ENCODE assay signal across 19 cellular contexts in genomic region chr15:61063875-61064320, GRCh38.
DNase-seq lines count a peak whose midpoint lies in the region; ATAC-seq and TF ChIP-seq lines count a peak whose summit lies in the region.
"Had no signal": no experiment of that assay in that cellular context is flagged by ENCODE, and none has a peak within 500 bp of the region (broad histone marks: within the 10 kb centered on the region; RNA-seq: fewer than 3 reads in every experiment).

No MANE protein-coding gene starts in this region.

- ATAC-seq in left lung = peak; percentile 68
- ATAC-seq in GM19455 (IDR thresholded peaks at IDR 0.05; ENCODE audit: unreplicated experiment) = no peak
- ATAC-seq in HG02610 (IDR thresholded peaks at IDR 0.05; ENCODE audit: unreplicated experiment) = no peak
- ATAC-seq: stimulated activated naive CD8-positive, alpha-beta T cell treated with anti-CD3 and anti-CD28 coated beads, Interleukin-15, amount 100 ng/mL, for 72 hours had no signal

- H3K4me3 ChIP-seq in left lung = no peak overlapping the region
- H3K4me3 ChIP-seq: PC-9, right atrium auricular region, uterus had no signal

- no peaks in the 10 kb centered on the region for H3K27me3 ChIP-seq in left lung
- H3K27me3 ChIP-seq: right atrium auricular region, uterus had no signal

- no peaks in the 10 kb centered on the region for H3K9me3 ChIP-seq in left lung
- H3K9me3 ChIP-seq: right atrium auricular region, uterus had no signal

- DNase-seq in COLO668 (lab: John Stamatoyannopoulos, UW; ENCODE audit: unreplicated experiment) (peak; percentile 22), NCI-H1105 (lab: John Stamatoyannopoulos, UW) (peak; percentile 91), SW480 (ENCODE audit: low spot score) (peak; percentile 72), left lung (no peak), GM03348 (ENCODE audit: low spot score) (no peak)
- no peak for DNase-seq in stimulated activated CD8-positive, alpha-beta memory T cell treated with anti-CD3 and anti-CD28 coated beads, Interleukin-4, amount 100 ng/mL, for 48 hours
- DNase-seq: activated CD4-positive, alpha-beta T cell treated with anti-CD3 and anti-CD28 coated beads for 4 hours; activated CD8-positive, alpha-beta memory T cell treated with anti-CD3 and anti-CD28 coated beads, Interleukin-2, amount 50 U/mL, for 4 hours; activated gamma-delta T cell; H7; mesenchymal stem cell; NCI-H524; stimulated activated naive CD8-positive, alpha-beta T cell treated with anti-CD3 and anti-CD28 coated beads, Interleukin-15, amount 100 ng/mL, for 72 hours; uterus had no signal

- H3K27ac ChIP-seq in left lung = no peak overlapping the region
- H3K27ac ChIP-seq: KMS-11, PC-9, right atrium auricular region, uterus had no signal

- no peak for TF ChIP-seq CTCF in left lung (IDR thresholded peaks at IDR 0.05)

- no peaks in the 10 kb centered on the region for H3K4me1 ChIP-seq in left lung
- H3K4me1 ChIP-seq: uterus had no signal

- no peaks in the 10 kb centered on the region for H3K36me3 ChIP-seq in left lung
- H3K36me3 ChIP-seq: right atrium auricular region, uterus had no signal

- intact Hi-C loops in left lung (cut with DNase I) = no loop called here

Comparison
In these comparisons a context has a peak if more than half of its experiments do, and no peak if none do; other contexts are left out.
1. DNase-seq: peak in COLO668 (single experiment), NCI-H1105 (single experiment) and SW480 (single experiment); none in left lung (0 of 2), GM03348 (single experiment) and stimulated activated CD8-positive, alpha-beta memory T cell treated with anti-CD3 and anti-CD28 coated beads, Interleukin-4, amount 100 ng/mL, for 48 hours (single experiment).